In the genomic region with DNA sequence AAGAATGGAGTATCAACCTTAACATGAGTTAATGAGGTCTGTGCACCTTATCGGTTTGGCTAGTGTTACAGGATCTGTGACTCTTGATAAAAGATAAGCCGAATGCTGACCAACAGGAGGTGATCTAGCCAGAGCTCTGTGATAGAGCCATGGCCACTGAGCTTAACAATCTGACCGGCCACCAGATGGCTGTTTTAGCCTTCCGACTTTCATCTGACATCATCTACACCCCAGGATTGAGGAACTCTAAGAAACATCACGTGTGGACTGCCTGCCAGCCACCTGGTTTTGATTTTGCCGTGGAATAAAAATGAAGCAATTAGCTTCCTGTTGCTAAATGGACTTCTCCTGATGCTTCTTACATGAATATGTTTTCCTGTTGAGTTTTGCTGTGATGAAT, we compare ENCODE assay signal across 16 cellular contexts.
DNase-seq lines count a peak whose midpoint lies in the region; ATAC-seq, FAIRE-seq and TF ChIP-seq lines count a peak whose summit lies in the region.
"Had no signal": no experiment of that assay in that cellular context is flagged by ENCODE, and none has a peak within 500 bp of the region (broad histone marks: within the 10 kb centered on the region; RNA-seq: fewer than 3 reads in every experiment).

No MANE protein-coding gene starts in this region.

- peak; percentile 47 for DNase-seq in AG08395 (ENCODE audit: low spot score)
- DNase-seq in SK-MEL-5 (ENCODE audit: low read depth, low spot score), result peak; percentile 10
- peak; percentile 11 for DNase-seq in fibroblast of peridontal ligament (ENCODE audit: extremely low read depth)
- DNase-seq in GM12892 (ENCODE audit: insufficient read length), result no peak
- no peak for DNase-seq in left colon
- DNase-seq: activated CD4-positive, alpha-beta T cell treated with anti-CD3 and anti-CD28 coated beads for 48 hours; activated naive CD8-positive, alpha-beta T cell treated with anti-CD3 and anti-CD28 coated beads for 36 hours; effector memory CD4-positive, alpha-beta T cell; NCI-H187; NCI-H524; T-helper 17 cell; tibial artery had no signal

- ATAC-seq in GM21528 (IDR thresholded peaks at IDR 0.05; ENCODE audit: low FRiP score, unreplicated experiment), result no peak
- ATAC-seq in left colon, result no peak
- no peak for ATAC-seq in GM19351 (IDR thresholded peaks at IDR 0.05; ENCODE audit: unreplicated experiment)
- ATAC-seq: gastrocnemius medialis, T-helper 17 cell had no signal

- FAIRE-seq in GM12892 (lab: Jason Lieb, UNC), result no peak

- intact Hi-C loops in left colon (cut with DNase I, micrococcal nuclease), result no loop called here

- TF ChIP-seq POLR2A in GM12892 (IDR thresholded peaks at IDR 0.05; ENCODE audit: low read depth, low read length), result no peak

- TF ChIP-seq CTCF in GM12873 (IDR thresholded peaks at IDR 0.05; ENCODE audit: insufficient read depth, low read depth, low read length, missing control alignments), result peak; percentile 8

- in situ Hi-C loops in SK-MEL-5 (cut with HindIII; ENCODE audit: low pct_unique_long_range_greater_than_20kb, low sequenced_read_pairs), result no loop called here

Comparison
In these comparisons a context has a peak if more than half of its experiments do, and no peak if none do; other contexts are left out.
1. DNase-seq: peak in AG08395 (single experiment), SK-MEL-5 (single experiment) and fibroblast of peridontal ligament (single experiment); none in GM12892 (single experiment) and left colon (0 of 2).